ENCODE assay signal across 1 cellular context in genomic region chr11:65503606-65503922, GRCh38.
TF ChIP-seq lines count a peak whose summit lies in the region.

No MANE protein-coding gene starts in this region.

TF ChIP-seq in GM12878, 131 proteins besides CTCF, POLR2A, EP300 and RAD21:
- no peak for TF ChIP-seq HDGF (IDR thresholded peaks at IDR 0.05)
- TF ChIP-seq TCF7 (IDR thresholded peaks at IDR 0.05; ENCODE audit: borderline replicate concordance) = no peak
- TF ChIP-seq ZZZ3 (IDR thresholded peaks at IDR 0.05; ENCODE audit: control insufficient read depth, insufficient read length, low read depth) = no peak
- peak; percentile 61; the same call in 1 of the 2 replicates for TF ChIP-seq SMAD5 (IDR thresholded peaks at IDR 0.05; ENCODE audit: low read depth)
- TF ChIP-seq, protein P1, sequence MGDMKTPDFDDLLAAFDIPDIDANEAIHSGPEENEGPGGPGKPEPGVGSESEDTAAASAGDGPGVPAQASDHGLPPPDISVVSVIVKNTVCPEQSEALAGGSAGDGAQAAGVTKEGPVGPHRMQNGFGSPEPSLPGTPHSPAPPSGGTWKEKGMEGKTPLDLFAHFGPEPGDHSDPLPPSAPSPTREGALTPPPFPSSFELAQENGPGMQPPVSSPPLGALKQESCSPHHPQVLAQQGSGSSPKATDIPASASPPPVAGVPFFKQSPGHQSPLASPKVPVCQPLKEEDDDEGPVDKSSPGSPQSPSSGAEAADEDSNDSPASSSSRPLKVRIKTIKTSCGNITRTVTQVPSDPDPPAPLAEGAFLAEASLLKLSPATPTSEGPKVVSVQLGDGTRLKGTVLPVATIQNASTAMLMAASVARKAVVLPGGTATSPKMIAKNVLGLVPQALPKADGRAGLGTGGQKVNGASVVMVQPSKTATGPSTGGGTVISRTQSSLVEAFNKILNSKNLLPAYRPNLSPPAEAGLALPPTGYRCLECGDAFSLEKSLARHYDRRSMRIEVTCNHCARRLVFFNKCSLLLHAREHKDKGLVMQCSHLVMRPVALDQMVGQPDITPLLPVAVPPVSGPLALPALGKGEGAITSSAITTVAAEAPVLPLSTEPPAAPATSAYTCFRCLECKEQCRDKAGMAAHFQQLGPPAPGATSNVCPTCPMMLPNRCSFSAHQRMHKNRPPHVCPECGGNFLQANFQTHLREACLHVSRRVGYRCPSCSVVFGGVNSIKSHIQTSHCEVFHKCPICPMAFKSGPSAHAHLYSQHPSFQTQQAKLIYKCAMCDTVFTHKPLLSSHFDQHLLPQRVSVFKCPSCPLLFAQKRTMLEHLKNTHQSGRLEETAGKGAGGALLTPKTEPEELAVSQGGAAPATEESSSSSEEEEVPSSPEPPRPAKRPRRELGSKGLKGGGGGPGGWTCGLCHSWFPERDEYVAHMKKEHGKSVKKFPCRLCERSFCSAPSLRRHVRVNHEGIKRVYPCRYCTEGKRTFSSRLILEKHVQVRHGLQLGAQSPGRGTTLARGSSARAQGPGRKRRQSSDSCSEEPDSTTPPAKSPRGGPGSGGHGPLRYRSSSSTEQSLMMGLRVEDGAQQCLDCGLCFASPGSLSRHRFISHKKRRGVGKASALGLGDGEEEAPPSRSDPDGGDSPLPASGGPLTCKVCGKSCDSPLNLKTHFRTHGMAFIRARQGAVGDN (IDR thresholded peaks at IDR 0.05) = 0 out of 2 replicates have a peak, but pooled peaks have one; percentile 29
- TF ChIP-seq NR2F1 (conservative IDR thresholded peaks at IDR 0.05) = no peak
- TF ChIP-seq BHLHE40 (IDR thresholded peaks at IDR 0.05; ENCODE audit: borderline replicate concordance in 1 of 2, low read depth in 2 of 2, low read length in 1 of 2) = no peak
- TF ChIP-seq SMARCA5 (IDR thresholded peaks at IDR 0.05) = no peak
- no peak for TF ChIP-seq FOS (IDR thresholded peaks at IDR 0.05; ENCODE audit: borderline replicate concordance, extremely low read depth, insufficient read length)
- peak; percentile 23 for TF ChIP-seq PBX3 (IDR thresholded peaks at IDR 0.05; ENCODE audit: insufficient replicate concordance, low read depth, low read length)
- TF ChIP-seq FOXM1 (IDR thresholded peaks at IDR 0.05; ENCODE audit: low read depth, low read length) = peak; percentile 7; the same call in 1 of the 2 replicates
- no peak for TF ChIP-seq KLF5 (IDR thresholded peaks at IDR 0.05; ENCODE audit: partially characterized antibody)
- peak; percentile 48; the same call in 1 of the 2 replicates for TF ChIP-seq BMI1 (IDR thresholded peaks at IDR 0.05; ENCODE audit: borderline replicate concordance)
TF ChIP-seq in GM12878: peak in this region for 5.
